In the genomic region with DNA sequence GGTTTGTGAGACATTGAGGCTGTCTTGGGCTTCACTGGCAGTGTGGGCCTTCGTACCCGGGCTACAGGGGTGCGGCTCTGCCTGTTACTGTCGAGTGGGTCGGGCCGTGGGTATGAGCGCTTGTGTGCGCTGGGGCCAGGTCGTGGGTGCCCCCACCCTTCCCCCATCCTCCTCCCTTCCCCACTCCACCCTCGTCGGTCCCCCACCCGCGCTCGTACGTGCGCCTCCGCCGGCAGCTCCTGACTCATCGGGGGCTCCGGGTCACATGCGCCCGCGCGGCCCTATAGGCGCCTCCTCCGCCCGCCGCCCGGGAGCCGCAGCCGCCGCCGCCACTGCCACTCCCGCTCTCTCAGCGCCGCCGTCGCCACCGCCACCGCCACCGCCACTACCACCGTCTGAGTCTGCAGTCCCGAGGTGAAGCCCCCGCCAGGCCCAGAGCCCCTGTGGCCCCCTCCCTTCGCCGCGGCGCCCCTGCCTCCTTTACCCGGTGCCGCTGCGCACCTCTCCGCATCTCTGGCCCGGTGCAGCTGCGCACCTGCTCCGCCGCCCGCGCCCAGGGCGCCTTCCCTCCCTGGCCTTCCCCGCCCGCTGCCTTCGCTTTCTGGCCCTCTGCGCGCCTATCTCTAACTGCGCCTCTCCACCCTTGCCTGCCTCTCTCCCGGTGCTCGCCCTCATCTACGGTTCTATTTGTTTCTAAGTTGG, we compare ENCODE assay signal across 1 cellular context.
TF ChIP-seq lines count a peak whose summit lies in the region.

Gene ENO2 (plus strand): TSS at position 335 of the 702 bp plus-strand sequence. CDS start 1,253 bp downstream, outside the sequence.

TF ChIP-seq in HepG2, 621 proteins besides CTCF, POLR2A, EP300 and RAD21 (continued from another document and continues in another):
- TF ChIP-seq KDM5A (IDR thresholded peaks at IDR 0.05; ENCODE audit: borderline replicate concordance, low read length): no peak
- TF ChIP-seq, protein P1, sequence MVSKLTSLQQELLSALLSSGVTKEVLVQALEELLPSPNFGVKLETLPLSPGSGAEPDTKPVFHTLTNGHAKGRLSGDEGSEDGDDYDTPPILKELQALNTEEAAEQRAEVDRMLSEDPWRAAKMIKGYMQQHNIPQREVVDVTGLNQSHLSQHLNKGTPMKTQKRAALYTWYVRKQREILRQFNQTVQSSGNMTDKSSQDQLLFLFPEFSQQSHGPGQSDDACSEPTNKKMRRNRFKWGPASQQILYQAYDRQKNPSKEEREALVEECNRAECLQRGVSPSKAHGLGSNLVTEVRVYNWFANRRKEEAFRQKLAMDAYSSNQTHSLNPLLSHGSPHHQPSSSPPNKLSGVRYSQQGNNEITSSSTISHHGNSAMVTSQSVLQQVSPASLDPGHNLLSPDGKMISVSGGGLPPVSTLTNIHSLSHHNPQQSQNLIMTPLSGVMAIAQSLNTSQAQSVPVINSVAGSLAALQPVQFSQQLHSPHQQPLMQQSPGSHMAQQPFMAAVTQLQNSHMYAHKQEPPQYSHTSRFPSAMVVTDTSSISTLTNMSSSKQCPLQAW (CRISPR knock-in tag; IDR thresholded peaks at IDR 0.05): 0 out of 2 replicates have a peak, but pooled peaks have one; percentile 36
- 0 out of 2 replicates have a peak, but pooled peaks have one; percentile 14 for TF ChIP-seq ZC3H13 (CRISPR knock-in tag; IDR thresholded peaks at IDR 0.05)
- TF ChIP-seq ZFAT (CRISPR knock-in tag; conservative IDR thresholded peaks at IDR 0.05): no peak
- 0 out of 2 replicates have a peak, but pooled peaks have one; percentile 5 for TF ChIP-seq ZNF350 (CRISPR knock-in tag; IDR thresholded peaks at IDR 0.05; ENCODE audit: borderline replicate concordance, low read depth)
- TF ChIP-seq, protein P2, sequence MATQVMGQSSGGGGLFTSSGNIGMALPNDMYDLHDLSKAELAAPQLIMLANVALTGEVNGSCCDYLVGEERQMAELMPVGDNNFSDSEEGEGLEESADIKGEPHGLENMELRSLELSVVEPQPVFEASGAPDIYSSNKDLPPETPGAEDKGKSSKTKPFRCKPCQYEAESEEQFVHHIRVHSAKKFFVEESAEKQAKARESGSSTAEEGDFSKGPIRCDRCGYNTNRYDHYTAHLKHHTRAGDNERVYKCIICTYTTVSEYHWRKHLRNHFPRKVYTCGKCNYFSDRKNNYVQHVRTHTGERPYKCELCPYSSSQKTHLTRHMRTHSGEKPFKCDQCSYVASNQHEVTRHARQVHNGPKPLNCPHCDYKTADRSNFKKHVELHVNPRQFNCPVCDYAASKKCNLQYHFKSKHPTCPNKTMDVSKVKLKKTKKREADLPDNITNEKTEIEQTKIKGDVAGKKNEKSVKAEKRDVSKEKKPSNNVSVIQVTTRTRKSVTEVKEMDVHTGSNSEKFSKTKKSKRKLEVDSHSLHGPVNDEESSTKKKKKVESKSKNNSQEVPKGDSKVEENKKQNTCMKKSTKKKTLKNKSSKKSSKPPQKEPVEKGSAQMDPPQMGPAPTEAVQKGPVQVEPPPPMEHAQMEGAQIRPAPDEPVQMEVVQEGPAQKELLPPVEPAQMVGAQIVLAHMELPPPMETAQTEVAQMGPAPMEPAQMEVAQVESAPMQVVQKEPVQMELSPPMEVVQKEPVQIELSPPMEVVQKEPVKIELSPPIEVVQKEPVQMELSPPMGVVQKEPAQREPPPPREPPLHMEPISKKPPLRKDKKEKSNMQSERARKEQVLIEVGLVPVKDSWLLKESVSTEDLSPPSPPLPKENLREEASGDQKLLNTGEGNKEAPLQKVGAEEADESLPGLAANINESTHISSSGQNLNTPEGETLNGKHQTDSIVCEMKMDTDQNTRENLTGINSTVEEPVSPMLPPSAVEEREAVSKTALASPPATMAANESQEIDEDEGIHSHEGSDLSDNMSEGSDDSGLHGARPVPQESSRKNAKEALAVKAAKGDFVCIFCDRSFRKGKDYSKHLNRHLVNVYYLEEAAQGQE (IDR thresholded peaks at IDR 0.05; ENCODE audit: borderline replicate concordance in 1 of 2, low read depth in 1 of 2, low read length in 2 of 2): no peak
- TF ChIP-seq ZNF337 (CRISPR knock-in tag; IDR thresholded peaks at IDR 0.05; ENCODE audit: borderline replicate concordance, low read depth): no peak
- TF ChIP-seq ZNF556 (CRISPR knock-in tag; IDR thresholded peaks at IDR 0.05; ENCODE audit: borderline replicate concordance): no peak
- TF ChIP-seq IKZF5 (CRISPR knock-in tag; IDR thresholded peaks at IDR 0.05): 0 out of 2 replicates have a peak, but pooled peaks have one; percentile 5
- TF ChIP-seq IRF2 (CRISPR knock-in tag; IDR thresholded peaks at IDR 0.05): no peak
- peak; percentile 99 for TF ChIP-seq HNRNPK (IDR thresholded peaks at IDR 0.05; ENCODE audit: low read depth, low read length, poor library complexity, severe bottlenecking)
- TF ChIP-seq TRIM24 (CRISPR knock-in tag; IDR thresholded peaks at IDR 0.05): no peak
- TF ChIP-seq NFE2L1 (CRISPR knock-in tag; IDR thresholded peaks at IDR 0.05; ENCODE audit: borderline replicate concordance): no peak
- TF ChIP-seq AKAP8 (CRISPR knock-in tag; IDR thresholded peaks at IDR 0.05): 0 out of 2 replicates have a peak, but pooled peaks have one; percentile 42
- TF ChIP-seq ZKSCAN1 (IDR thresholded peaks at IDR 0.05; ENCODE audit: low read length): no peak
- TF ChIP-seq ETS1 (CRISPR knock-in tag; IDR thresholded peaks at IDR 0.05): peak; percentile 54; the same call in 1 of the 2 replicates
- TF ChIP-seq, protein P3, sequence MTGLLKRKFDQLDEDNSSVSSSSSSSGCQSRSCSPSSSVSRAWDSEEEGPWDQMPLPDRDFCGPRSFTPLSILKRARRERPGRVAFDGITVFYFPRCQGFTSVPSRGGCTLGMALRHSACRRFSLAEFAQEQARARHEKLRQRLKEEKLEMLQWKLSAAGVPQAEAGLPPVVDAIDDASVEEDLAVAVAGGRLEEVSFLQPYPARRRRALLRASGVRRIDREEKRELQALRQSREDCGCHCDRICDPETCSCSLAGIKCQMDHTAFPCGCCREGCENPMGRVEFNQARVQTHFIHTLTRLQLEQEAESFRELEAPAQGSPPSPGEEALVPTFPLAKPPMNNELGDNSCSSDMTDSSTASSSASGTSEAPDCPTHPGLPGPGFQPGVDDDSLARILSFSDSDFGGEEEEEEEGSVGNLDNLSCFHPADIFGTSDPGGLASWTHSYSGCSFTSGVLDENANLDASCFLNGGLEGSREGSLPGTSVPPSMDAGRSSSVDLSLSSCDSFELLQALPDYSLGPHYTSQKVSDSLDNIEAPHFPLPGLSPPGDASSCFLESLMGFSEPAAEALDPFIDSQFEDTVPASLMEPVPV (CRISPR knock-in tag; IDR thresholded peaks at IDR 0.05): no peak
- 0 out of 2 replicates have a peak, but pooled peaks have one; percentile 8 for TF ChIP-seq YEATS2 (CRISPR knock-in tag; IDR thresholded peaks at IDR 0.05; ENCODE audit: borderline replicate concordance)
- 0 out of 2 replicates have a peak, but pooled peaks have one; percentile 17 for TF ChIP-seq ZNF704 (CRISPR knock-in tag; IDR thresholded peaks at IDR 0.05; ENCODE audit: borderline replicate concordance)
- no peak for TF ChIP-seq HNF4G (IDR thresholded peaks at IDR 0.05; ENCODE audit: borderline replicate concordance, low read depth, low read length)
- 0 out of 2 replicates have a peak, but pooled peaks have one; percentile 18 for TF ChIP-seq HNF4G (CRISPR knock-in tag; IDR thresholded peaks at IDR 0.05; ENCODE audit: borderline replicate concordance, low read depth)
- TF ChIP-seq, protein P4, sequence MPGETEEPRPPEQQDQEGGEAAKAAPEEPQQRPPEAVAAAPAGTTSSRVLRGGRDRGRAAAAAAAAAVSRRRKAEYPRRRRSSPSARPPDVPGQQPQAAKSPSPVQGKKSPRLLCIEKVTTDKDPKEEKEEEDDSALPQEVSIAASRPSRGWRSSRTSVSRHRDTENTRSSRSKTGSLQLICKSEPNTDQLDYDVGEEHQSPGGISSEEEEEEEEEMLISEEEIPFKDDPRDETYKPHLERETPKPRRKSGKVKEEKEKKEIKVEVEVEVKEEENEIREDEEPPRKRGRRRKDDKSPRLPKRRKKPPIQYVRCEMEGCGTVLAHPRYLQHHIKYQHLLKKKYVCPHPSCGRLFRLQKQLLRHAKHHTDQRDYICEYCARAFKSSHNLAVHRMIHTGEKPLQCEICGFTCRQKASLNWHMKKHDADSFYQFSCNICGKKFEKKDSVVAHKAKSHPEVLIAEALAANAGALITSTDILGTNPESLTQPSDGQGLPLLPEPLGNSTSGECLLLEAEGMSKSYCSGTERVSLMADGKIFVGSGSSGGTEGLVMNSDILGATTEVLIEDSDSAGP (CRISPR knock-in tag; IDR thresholded peaks at IDR 0.05; ENCODE audit: borderline replicate concordance): peak; percentile 47; the same call in 1 of the 2 replicates
- no peak for TF ChIP-seq FOXP1 (IDR thresholded peaks at IDR 0.05)
- TF ChIP-seq FOXP1 (CRISPR knock-in tag; IDR thresholded peaks at IDR 0.05): no peak
- peak; percentile 43; the same call in 1 of the 2 replicates for TF ChIP-seq PATZ1 (CRISPR knock-in tag; IDR thresholded peaks at IDR 0.05)
- TF ChIP-seq SPEN (CRISPR knock-in tag; IDR thresholded peaks at IDR 0.05; ENCODE audit: low read depth): no peak; the same call in none of the 2 replicates
- TF ChIP-seq NR2F2 (IDR thresholded peaks at IDR 0.05; ENCODE audit: borderline replicate concordance, low read depth): 0 out of 2 replicates have a peak, but pooled peaks have one; percentile 7
- no peak for TF ChIP-seq ZNF878 (CRISPR knock-in tag; IDR thresholded peaks at IDR 0.05)
- TF ChIP-seq ZFX (CRISPR knock-in tag; IDR thresholded peaks at IDR 0.05; ENCODE audit: low read depth): peak; percentile 61; the same call in 1 of the 2 replicates
- TF ChIP-seq XRCC5 (optimal IDR thresholded peaks at IDR 0.05; ENCODE audit: low read length): peak; percentile 14
- TF ChIP-seq, protein P5, sequence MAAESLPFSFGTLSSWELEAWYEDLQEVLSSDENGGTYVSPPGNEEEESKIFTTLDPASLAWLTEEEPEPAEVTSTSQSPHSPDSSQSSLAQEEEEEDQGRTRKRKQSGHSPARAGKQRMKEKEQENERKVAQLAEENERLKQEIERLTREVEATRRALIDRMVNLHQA (CRISPR knock-in tag; IDR thresholded peaks at IDR 0.05): no peak
- no peak for TF ChIP-seq ZSCAN5A (CRISPR knock-in tag; IDR thresholded peaks at IDR 0.05; ENCODE audit: borderline replicate concordance)
- TF ChIP-seq ZNF264 (CRISPR knock-in tag; IDR thresholded peaks at IDR 0.05): no peak
- no peak for TF ChIP-seq PRPF4 (IDR thresholded peaks at IDR 0.05; ENCODE audit: low read depth, low read length, poor library complexity, severe bottlenecking)
- no peak for TF ChIP-seq GATA4 (IDR thresholded peaks at IDR 0.05; ENCODE audit: borderline replicate concordance, low read depth)
- TF ChIP-seq BRF2 (CRISPR knock-in tag; IDR thresholded peaks at IDR 0.05): no peak
- TF ChIP-seq ZNF326 (CRISPR knock-in tag; IDR thresholded peaks at IDR 0.05; ENCODE audit: borderline replicate concordance): no peak
- no peak for TF ChIP-seq SOX13 (IDR thresholded peaks at IDR 0.05)
- TF ChIP-seq SOX13 (CRISPR knock-in tag; conservative IDR thresholded peaks at IDR 0.05 in 1 of 2, IDR thresholded peaks at IDR 0.05 in 1 of 2): no peak
